ENCODE assay signal across 1 cellular context in genomic region chr6:39086294-39086693, GRCh38.
TF ChIP-seq lines count a peak whose summit lies in the region.

No MANE protein-coding gene starts in this region.

TF ChIP-seq in GM23338, 12 proteins besides CTCF, POLR2A, EP300 and RAD21 (continued from another document):
- TF ChIP-seq, protein P1, sequence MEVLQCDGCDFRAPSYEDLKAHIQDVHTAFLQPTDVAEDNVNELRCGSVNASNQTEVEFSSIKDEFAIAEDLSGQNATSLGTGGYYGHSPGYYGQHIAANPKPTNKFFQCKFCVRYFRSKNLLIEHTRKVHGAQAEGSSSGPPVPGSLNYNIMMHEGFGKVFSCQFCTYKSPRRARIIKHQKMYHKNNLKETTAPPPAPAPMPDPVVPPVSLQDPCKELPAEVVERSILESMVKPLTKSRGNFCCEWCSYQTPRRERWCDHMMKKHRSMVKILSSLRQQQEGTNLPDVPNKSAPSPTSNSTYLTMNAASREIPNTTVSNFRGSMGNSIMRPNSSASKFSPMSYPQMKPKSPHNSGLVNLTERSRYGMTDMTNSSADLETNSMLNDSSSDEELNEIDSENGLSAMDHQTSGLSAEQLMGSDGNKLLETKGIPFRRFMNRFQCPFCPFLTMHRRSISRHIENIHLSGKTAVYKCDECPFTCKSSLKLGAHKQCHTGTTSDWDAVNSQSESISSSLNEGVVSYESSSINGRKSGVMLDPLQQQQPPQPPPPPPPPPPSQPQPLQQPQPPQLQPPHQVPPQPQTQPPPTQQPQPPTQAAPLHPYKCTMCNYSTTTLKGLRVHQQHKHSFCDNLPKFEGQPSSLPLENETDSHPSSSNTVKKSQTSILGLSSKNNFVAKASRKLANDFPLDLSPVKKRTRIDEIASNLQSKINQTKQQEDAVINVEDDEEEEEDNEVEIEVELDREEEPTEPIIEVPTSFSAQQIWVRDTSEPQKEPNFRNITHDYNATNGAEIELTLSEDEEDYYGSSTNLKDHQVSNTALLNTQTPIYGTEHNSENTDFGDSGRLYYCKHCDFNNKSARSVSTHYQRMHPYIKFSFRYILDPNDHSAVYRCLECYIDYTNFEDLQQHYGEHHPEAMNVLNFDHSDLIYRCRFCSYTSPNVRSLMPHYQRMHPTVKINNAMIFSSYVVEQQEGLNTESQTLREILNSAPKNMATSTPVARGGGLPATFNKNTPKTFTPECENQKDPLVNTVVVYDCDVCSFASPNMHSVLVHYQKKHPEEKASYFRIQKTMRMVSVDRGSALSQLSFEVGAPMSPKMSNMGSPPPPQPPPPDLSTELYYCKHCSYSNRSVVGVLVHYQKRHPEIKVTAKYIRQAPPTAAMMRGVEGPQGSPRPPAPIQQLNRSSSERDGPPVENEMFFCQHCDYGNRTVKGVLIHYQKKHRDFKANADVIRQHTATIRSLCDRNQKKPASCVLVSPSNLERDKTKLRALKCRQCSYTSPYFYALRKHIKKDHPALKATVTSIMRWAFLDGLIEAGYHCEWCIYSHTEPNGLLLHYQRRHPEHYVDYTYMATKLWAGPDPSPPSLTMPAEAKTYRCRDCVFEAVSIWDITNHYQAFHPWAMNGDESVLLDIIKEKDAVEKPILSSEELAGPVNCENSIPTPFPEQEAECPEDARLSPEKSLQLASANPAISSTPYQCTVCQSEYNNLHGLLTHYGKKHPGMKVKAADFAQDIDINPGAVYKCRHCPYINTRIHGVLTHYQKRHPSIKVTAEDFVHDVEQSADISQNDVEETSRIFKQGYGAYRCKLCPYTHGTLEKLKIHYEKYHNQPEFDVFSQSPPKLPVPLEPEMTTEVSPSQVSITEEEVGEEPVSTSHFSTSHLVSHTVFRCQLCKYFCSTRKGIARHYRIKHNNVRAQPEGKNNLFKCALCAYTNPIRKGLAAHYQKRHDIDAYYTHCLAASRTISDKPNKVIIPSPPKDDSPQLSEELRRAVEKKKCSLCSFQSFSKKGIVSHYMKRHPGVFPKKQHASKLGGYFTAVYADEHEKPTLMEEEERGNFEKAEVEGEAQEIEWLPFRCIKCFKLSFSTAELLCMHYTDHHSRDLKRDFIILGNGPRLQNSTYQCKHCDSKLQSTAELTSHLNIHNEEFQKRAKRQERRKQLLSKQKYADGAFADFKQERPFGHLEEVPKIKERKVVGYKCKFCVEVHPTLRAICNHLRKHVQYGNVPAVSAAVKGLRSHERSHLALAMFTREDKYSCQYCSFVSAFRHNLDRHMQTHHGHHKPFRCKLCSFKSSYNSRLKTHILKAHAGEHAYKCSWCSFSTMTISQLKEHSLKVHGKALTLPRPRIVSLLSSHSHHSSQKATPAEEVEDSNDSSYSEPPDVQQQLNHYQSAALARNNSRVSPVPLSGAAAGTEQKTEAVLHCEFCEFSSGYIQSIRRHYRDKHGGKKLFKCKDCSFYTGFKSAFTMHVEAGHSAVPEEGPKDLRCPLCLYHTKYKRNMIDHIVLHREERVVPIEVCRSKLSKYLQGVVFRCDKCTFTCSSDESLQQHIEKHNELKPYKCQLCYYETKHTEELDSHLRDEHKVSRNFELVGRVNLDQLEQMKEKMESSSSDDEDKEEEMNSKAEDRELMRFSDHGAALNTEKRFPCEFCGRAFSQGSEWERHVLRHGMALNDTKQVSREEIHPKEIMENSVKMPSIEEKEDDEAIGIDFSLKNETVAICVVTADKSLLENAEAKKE (CRISPR knock-in tag; IDR thresholded peaks at IDR 0.05) = no peak
- TF ChIP-seq, protein P2, sequence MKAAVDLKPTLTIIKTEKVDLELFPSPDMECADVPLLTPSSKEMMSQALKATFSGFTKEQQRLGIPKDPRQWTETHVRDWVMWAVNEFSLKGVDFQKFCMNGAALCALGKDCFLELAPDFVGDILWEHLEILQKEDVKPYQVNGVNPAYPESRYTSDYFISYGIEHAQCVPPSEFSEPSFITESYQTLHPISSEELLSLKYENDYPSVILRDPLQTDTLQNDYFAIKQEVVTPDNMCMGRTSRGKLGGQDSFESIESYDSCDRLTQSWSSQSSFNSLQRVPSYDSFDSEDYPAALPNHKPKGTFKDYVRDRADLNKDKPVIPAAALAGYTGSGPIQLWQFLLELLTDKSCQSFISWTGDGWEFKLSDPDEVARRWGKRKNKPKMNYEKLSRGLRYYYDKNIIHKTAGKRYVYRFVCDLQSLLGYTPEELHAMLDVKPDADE (IDR thresholded peaks at IDR 0.05) = no peak
- TF ChIP-seq CREB1 (CRISPR knock-in tag; IDR thresholded peaks at IDR 0.05; ENCODE audit: low read depth) = no peak
